9 cellular contexts compared by ENCODE assay signal in genomic region chr1:27436204-27437159, GRCh38. TPM values are rescaled to one million over a fixed set of nuclear protein-coding genes. Genes with fewer than 3 reads are reported as not detected.
DNase-seq lines count a peak whose midpoint lies in the region; TF ChIP-seq lines count a peak whose summit lies in the region.
"Had no signal": no experiment of that assay in that cellular context is flagged by ENCODE, and none has a peak within 500 bp of the region (broad histone marks: within the 10 kb centered on the region; RNA-seq: fewer than 3 reads in every experiment).

No MANE protein-coding gene starts in this region.

- H3K27ac Mint-ChIP-seq in activated naive CD4-positive, alpha-beta T cell treated with anti-CD3 and anti-CD28 coated beads, Interleukin-2, amount 50 U/mL, for 24 hours = peak overlapping the region; percentile 89
- H3K27ac Mint-ChIP-seq in neural crest cell (ENCODE audit: unreplicated experiment) = peak overlapping the region; percentile 59

- in situ Hi-C loops in SK-MEL-5 (cut with HindIII; ENCODE audit: low pct_unique_long_range_greater_than_20kb, low sequenced_read_pairs) = no loop called here

- no peaks in the 10 kb centered on the region for H3K9me3 Mint-ChIP-seq in activated naive CD4-positive, alpha-beta T cell treated with anti-CD3 and anti-CD28 coated beads, Interleukin-2, amount 50 U/mL, for 24 hours
- no peaks in the 10 kb centered on the region for H3K9me3 Mint-ChIP-seq in neural crest cell

- TF ChIP-seq CTCF in epithelial cell of esophagus (IDR thresholded peaks at IDR 0.05; ENCODE audit: insufficient read depth, low read depth, low read length, missing control alignments) (no peak), neural crest cell (conservative IDR thresholded peaks at IDR 0.05) (no peak)

- H3K4me1 Mint-ChIP-seq in activated naive CD4-positive, alpha-beta T cell treated with anti-CD3 and anti-CD28 coated beads, Interleukin-2, amount 50 U/mL, for 24 hours = peaks cover 79% of the 10 kb centered on the region
- H3K4me1 Mint-ChIP-seq in neural crest cell = peaks cover 30% of the 10 kb centered on the region

- H3K4me3 ChIP-seq in epithelial cell of esophagus (ENCODE audit: low read length) = no peak overlapping the region

- no peaks in the 10 kb centered on the region for H3K27me3 Mint-ChIP-seq in activated naive CD4-positive, alpha-beta T cell treated with anti-CD3 and anti-CD28 coated beads, Interleukin-2, amount 50 U/mL, for 24 hours
- peaks cover 6% of the 10 kb centered on the region for H3K27me3 Mint-ChIP-seq in neural crest cell (ENCODE audit: low read depth)

- peak overlapping the region; percentile 68 for H3K4me3 Mint-ChIP-seq in activated naive CD4-positive, alpha-beta T cell treated with anti-CD3 and anti-CD28 coated beads, Interleukin-2, amount 50 U/mL, for 24 hours
- H3K4me3 Mint-ChIP-seq in neural crest cell = no peak overlapping the region

- peaks cover 12% of the 10 kb centered on the region for H3K36me3 Mint-ChIP-seq in activated naive CD4-positive, alpha-beta T cell treated with anti-CD3 and anti-CD28 coated beads, Interleukin-2, amount 50 U/mL, for 24 hours
- peaks cover 2% of the 10 kb centered on the region for H3K36me3 Mint-ChIP-seq in neural crest cell (ENCODE audit: low read depth)

- DNase-seq in activated naive CD4-positive, alpha-beta T cell treated with Interleukin-2 at 50 U/mL for 16 hours = no peak
- DNase-seq in SK-MEL-5 (ENCODE audit: low read depth, low spot score) (peak; percentile 17), epithelial cell of esophagus (ENCODE audit: low read depth) (peak; percentile 82), neural crest cell (ENCODE audit: low read depth, low spot score) (no peak), NCI-H2081 treated with DMSO at 0.1 percent for 48 hours (lab: John Stamatoyannopoulos, UW) (no peak), midbrain (lab: John Stamatoyannopoulos, UW) (no peak), NCI-H226 (no peak)

RNA-seq across cellular contexts. Expression of gene GPR3, which starts 44.1 kb away (rescaled TPM):
- total RNA-seq in SK-MEL-5 (2014; rRNA removed; shearing (Covaris generic)) = 1.7 and 2.1 TPM in 2 replicates
- 9.1 and 12.1 TPM in 2 replicates for polyA plus RNA-seq in SK-MEL-5 (2015; cell fraction: cytosol; rRNA removed)
- polyA plus RNA-seq in SK-MEL-5 (2015; cell fraction: nucleus; rRNA removed) = 6.9 and 14.4 TPM in 2 replicates
- total RNA-seq in neural crest cell = 6.1 and 7.0 TPM in 2 replicates

RNA-seq across cellular contexts. Expression of gene CD164L2, which starts 53.3 kb away (rescaled TPM):
- not detected in 2 replicates for total RNA-seq in SK-MEL-5 (2014; rRNA removed; shearing (Covaris generic))
- not detected in 2 replicates for polyA plus RNA-seq in SK-MEL-5 (2015; cell fraction: cytosol; rRNA removed)
- polyA plus RNA-seq in SK-MEL-5 (2015; cell fraction: nucleus; rRNA removed) = not detected in 2 replicates
- total RNA-seq in neural crest cell = not detected in 2 replicates
- total RNA-seq: epithelial cell of proximal tubule had no signal

RNA-seq across cellular contexts. Expression of gene WASF2, which starts 53.5 kb away (rescaled TPM):
- 9.7 and 11.0 TPM in 2 replicates for total RNA-seq in SK-MEL-5 (2014; rRNA removed; shearing (Covaris generic))
- 44.4 and 54.5 TPM in 2 replicates for polyA plus RNA-seq in SK-MEL-5 (2015; cell fraction: cytosol; rRNA removed)
- 14.4 and 22.1 TPM in 2 replicates for polyA plus RNA-seq in SK-MEL-5 (2015; cell fraction: nucleus; rRNA removed)
- 81.9 and 83.1 TPM in 2 replicates for total RNA-seq in neural crest cell

Comparison
In these comparisons a context has a peak if more than half of its experiments do, and no peak if none do; other contexts are left out.
1. DNase-seq: peak in SK-MEL-5 (single experiment) and epithelial cell of esophagus (single experiment); none in activated naive CD4-positive, alpha-beta T cell treated with Interleukin-2 at 50 U/mL for 16 hours (single experiment), neural crest cell (single experiment), NCI-H2081 treated with DMSO at 0.1 percent for 48 hours (single experiment), midbrain (single experiment) and NCI-H226 (single experiment).